ENCODE assay signal across 8 cellular contexts in genomic region chr4:176793060-176793605, GRCh38. TPM values are rescaled to one million over a fixed set of nuclear protein-coding genes. Genes with fewer than 3 reads are reported as not detected.
DNase-seq lines count a peak whose midpoint lies in the region; ATAC-seq and TF ChIP-seq lines count a peak whose summit lies in the region.

No MANE protein-coding gene starts in this region.

- H3K9me3 Mint-ChIP-seq in T-helper 1 cell treated with Interleukin-12 subunit alpha and Interleukin-12 subunit beta and Interleukin-4 antibody, amounts not matched to agents 30 μg/mL and 1 μg/mL, for 36 hours = no peaks in the 10 kb centered on the region

- ATAC-seq in HG02588 (IDR thresholded peaks at IDR 0.05; ENCODE audit: unreplicated experiment) = no peak

- no peak overlapping the region for H3K9ac ChIP-seq in stomach smooth muscle (ENCODE audit: low read length in 2 of 2)

- peaks cover 49% of the 10 kb centered on the region for H3K27me3 Mint-ChIP-seq in T-helper 1 cell treated with Interleukin-12 subunit alpha and Interleukin-12 subunit beta and Interleukin-4 antibody, amounts not matched to agents 30 μg/mL and 1 μg/mL, for 36 hours (ENCODE audit: low read depth)

- H3K4me1 ChIP-seq in ascending aorta = peaks cover 3% of the 10 kb centered on the region in 2 donors
- H3K4me1 ChIP-seq in stomach smooth muscle (ENCODE audit: control insufficient read depth, insufficient read depth, low read length) = peaks cover 2% of the 10 kb centered on the region

- no peaks in the 10 kb centered on the region for H3K36me3 ChIP-seq in ascending aorta
- no peaks in the 10 kb centered on the region for H3K36me3 ChIP-seq in stomach smooth muscle (ENCODE audit: control insufficient read depth in 2 of 2, insufficient read depth in 2 of 2, low read length in 2 of 2)

- no peaks in the 10 kb centered on the region for H3K36me3 Mint-ChIP-seq in T-helper 1 cell treated with Interleukin-12 subunit alpha and Interleukin-12 subunit beta and Interleukin-4 antibody, amounts not matched to agents 30 μg/mL and 1 μg/mL, for 36 hours (ENCODE audit: low read depth)

- no peak for DNase-seq in T-helper 1 cell
- no peak for DNase-seq in ascending aorta (ENCODE audit: low spot score in 2 of 2)
- DNase-seq in iPS-NIHi7 (ENCODE audit: extremely low spot score) = peak; percentile 13
- no peak for DNase-seq in H4 (ENCODE audit: low spot score)
- DNase-seq in kidney tubule cell (ENCODE audit: low spot score) = no peak

- H3K27ac Mint-ChIP-seq in T-helper 1 cell treated with Interleukin-12 subunit alpha and Interleukin-12 subunit beta and Interleukin-4 antibody, amounts not matched to agents 30 μg/mL and 1 μg/mL, for 36 hours = no peak overlapping the region

- intact Hi-C loops in ascending aorta (cut with DNase I) = loop anchor here (5.0 to 10.0 kb wide), 3 partner anchors 116 to 652 kb away; partner anchors contain the start of gene AGA

- H3K27me3 ChIP-seq in ascending aorta (no peaks in the 10 kb centered on the region), stomach smooth muscle (ENCODE audit: control insufficient read depth in 1 of 2, insufficient read depth in 2 of 2, low read length in 2 of 2) (no peaks in the 10 kb centered on the region)

- H3K4me3 Mint-ChIP-seq in T-helper 1 cell treated with Interleukin-12 subunit alpha and Interleukin-12 subunit beta and Interleukin-4 antibody, amounts not matched to agents 30 μg/mL and 1 μg/mL, for 36 hours = peak overlapping the region; percentile 74

- peaks cover 8% of the 10 kb centered on the region for H3K4me1 Mint-ChIP-seq in T-helper 1 cell treated with Interleukin-12 subunit alpha and Interleukin-12 subunit beta and Interleukin-4 antibody, amounts not matched to agents 30 μg/mL and 1 μg/mL, for 36 hours (ENCODE audit: low read depth)

- H3K9me3 ChIP-seq in ascending aorta (no peaks in the 10 kb centered on the region), stomach smooth muscle (ENCODE audit: control insufficient read depth in 2 of 2, low read length in 2 of 2) (no peaks in the 10 kb centered on the region)

- H3K4me3 ChIP-seq in ascending aorta = peak overlapping the region; percentile 91 to 93
- peak overlapping the region; percentile 17 to 62 for H3K4me3 ChIP-seq in stomach smooth muscle (ENCODE audit: low read length in 2 of 2)

- no peak for TF ChIP-seq CTCF in ascending aorta (IDR thresholded peaks at IDR 0.05)

- peak overlapping the region; percentile 48 to 70 for H3K27ac ChIP-seq in ascending aorta
- H3K27ac ChIP-seq in stomach smooth muscle (ENCODE audit: low read length) = no peak overlapping the region

RNA-seq across cellular contexts. Expression of gene VEGFC, which starts 0.4 kb away (rescaled TPM):
- total RNA-seq in ascending aorta = 18.6 TPM
- total RNA-seq in H4 (2014; rRNA removed; shearing (Covaris generic)) = 12.2 and 15.1 TPM in 2 replicates
